8 cellular contexts compared by ENCODE assay signal in the genomic region with DNA sequence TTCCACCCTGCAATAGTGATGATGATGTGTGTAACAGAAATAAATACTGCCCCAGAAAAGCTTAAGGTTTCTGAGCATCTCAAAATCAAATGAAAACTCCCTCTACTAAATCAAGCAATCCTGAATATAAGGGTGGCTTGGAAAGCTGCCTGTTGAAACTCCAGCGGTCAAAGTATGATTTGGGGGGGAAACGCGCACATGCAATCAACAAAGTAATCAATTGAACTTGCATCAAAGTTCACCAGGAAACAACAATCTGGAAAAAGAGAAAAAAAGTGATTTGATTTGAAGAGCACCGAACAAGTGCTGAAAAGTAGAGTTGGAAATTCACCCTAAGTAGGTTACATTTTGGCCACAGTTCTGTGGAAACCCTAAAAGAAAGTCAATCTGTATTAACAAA.
DNase-seq lines count a peak whose midpoint lies in the region; ATAC-seq and TF ChIP-seq lines count a peak whose summit lies in the region.

No MANE protein-coding gene starts in this region.

- H3K27me3 ChIP-seq in DOHH2 (ENCODE audit: control insufficient read depth, low read length) (no peaks in the 10 kb centered on the region), neutrophil (no peaks in the 10 kb centered on the region)

- no peaks in the 10 kb centered on the region for H3F3A ChIP-seq in DOHH2 (ENCODE audit: control insufficient read depth, insufficient read depth)

- H4K20me1 ChIP-seq in DOHH2 (ENCODE audit: control insufficient read depth, insufficient read depth, low read depth, low read length): peaks cover 20% of the 10 kb centered on the region; the same call in 1 of the 2 replicates

- ATAC-seq in GM21367 (IDR thresholded peaks at IDR 0.05; ENCODE audit: unreplicated experiment): no peak

- H3K9me3 ChIP-seq in DOHH2 (ENCODE audit: control insufficient read depth, insufficient read depth, low read length): no peaks in the 10 kb centered on the region
- no peaks in the 10 kb centered on the region for H3K9me3 ChIP-seq in neutrophil

- peaks cover 58% of the 10 kb centered on the region for H3K4me1 ChIP-seq in DOHH2 (ENCODE audit: control insufficient read depth, low read length)
- peaks cover 23 to 26% of the 10 kb centered on the region in 2 experiments for H3K4me1 ChIP-seq in neutrophil (ENCODE audit: control insufficient read depth in 1 of 2, insufficient read depth in 1 of 2, low read depth in 1 of 2, low read length in 1 of 2)

- peak overlapping the region; percentile 83 for H3K4me3 ChIP-seq in DOHH2 (ENCODE audit: low read length)
- H3K4me3 ChIP-seq in epithelial cell of esophagus (ENCODE audit: low read length): peak overlapping the region; percentile 86
- peak overlapping the region; percentile 71 to 81 for H3K4me3 ChIP-seq in neutrophil (ENCODE audit: low read depth in 1 of 2, low read length in 1 of 2)

- H3K9me2 ChIP-seq in DOHH2 (replicated peaks; ENCODE audit: control insufficient read depth, low read length): no peaks in the 10 kb centered on the region

- H3K36me3 ChIP-seq in DOHH2 (ENCODE audit: control insufficient read depth, low read length) (peaks cover 47% of the 10 kb centered on the region), neutrophil (no peaks in the 10 kb centered on the region)

- H3K79me2 ChIP-seq in DOHH2 (ENCODE audit: control insufficient read depth, low read length): peaks cover 56% of the 10 kb centered on the region

- H3K4me2 ChIP-seq in DOHH2 (ENCODE audit: low read length): peak overlapping the region; percentile 88

- no peak for TF ChIP-seq CTCF in DOHH2 (IDR thresholded peaks at IDR 0.05; ENCODE audit: low read depth, low read length, poor library complexity, severe bottlenecking)
- no peak for TF ChIP-seq CTCF in epithelial cell of esophagus (IDR thresholded peaks at IDR 0.05; ENCODE audit: insufficient read depth, low read depth, low read length, missing control alignments)
- no peak for TF ChIP-seq CTCF in neutrophil (IDR thresholded peaks at IDR 0.05)

- peak overlapping the region; percentile 53 for H3K27ac ChIP-seq in DOHH2 (ENCODE audit: low read depth, low read length)
- H3K27ac ChIP-seq in neutrophil: peak overlapping the region; percentile 88

- DNase-seq in OCI-M1 (lab: John Stamatoyannopoulos, UW): peak; percentile 34
- DNase-seq in epithelial cell of esophagus (ENCODE audit: low read depth): no peak
- no peak for DNase-seq in activated CD4-positive, alpha-beta T cell treated with anti-CD3 and anti-CD28 coated beads, Interleukin-2, amount 50 U/mL, for 1 hour
- no peak for DNase-seq in NCI-H226
- no peak for DNase-seq in hypothalamus (lab: John Stamatoyannopoulos, UW)
